ENCODE assay signal across 8 cellular contexts in genomic region chr11:61787928-61788491, GRCh38. TPM values are rescaled to one million over a fixed set of nuclear protein-coding genes. Genes with fewer than 3 reads are reported as not detected.
DNase-seq lines count a peak whose midpoint lies in the region; ATAC-seq lines count a peak whose summit lies in the region.

No MANE protein-coding gene starts in this region.

- H3K4me3 Mint-ChIP-seq in activated naive CD8-positive, alpha-beta T cell treated with anti-CD3 and anti-CD28 coated beads, Interleukin-2, amount 10 ng/mL, durations not matched to agents 7 days and 5 days: no peak overlapping the region
- no peak overlapping the region for H3K4me3 Mint-ChIP-seq in activated naive CD8-positive, alpha-beta T cell treated with anti-CD3 and anti-CD28 coated beads for 36 hours
- no peak overlapping the region for H3K4me3 Mint-ChIP-seq in T-helper 2 cell treated with Interferon-gamma antibody and Interleukin-4, amounts not matched to agents 5 μg/mL and 100 μg/mL, for 36 hours

- H3K27ac ChIP-seq in cingulate gyrus (ENCODE audit: low read depth, low read length): peak overlapping the region; percentile 78
- H3K27ac ChIP-seq in neuronal stem cell (replicated peaks; ENCODE audit: low read length): no peak overlapping the region

- no peaks in the 10 kb centered on the region for H3K27me3 Mint-ChIP-seq in activated naive CD8-positive, alpha-beta T cell treated with anti-CD3 and anti-CD28 coated beads, Interleukin-2, amount 10 ng/mL, durations not matched to agents 7 days and 5 days
- no peaks in the 10 kb centered on the region for H3K27me3 Mint-ChIP-seq in activated naive CD8-positive, alpha-beta T cell treated with anti-CD3 and anti-CD28 coated beads for 36 hours
- H3K27me3 Mint-ChIP-seq in T-helper 2 cell treated with Interferon-gamma antibody and Interleukin-4, amounts not matched to agents 5 μg/mL and 100 μg/mL, for 36 hours (ENCODE audit: low read depth): no peaks in the 10 kb centered on the region

- H3K4me1 ChIP-seq in neuronal stem cell (ENCODE audit: control insufficient read depth in 2 of 2, insufficient read depth in 1 of 2, low read depth in 1 of 2, low read length in 2 of 2): peaks cover under 1 to 3% of the 10 kb centered on the region in 2 donors

- H4K91ac ChIP-seq in neuronal stem cell (ENCODE audit: low read depth, low read length, poor library complexity): no peak overlapping the region

- H3K9me3 Mint-ChIP-seq in activated naive CD8-positive, alpha-beta T cell treated with anti-CD3 and anti-CD28 coated beads, Interleukin-2, amount 10 ng/mL, durations not matched to agents 7 days and 5 days: no peaks in the 10 kb centered on the region
- H3K9me3 Mint-ChIP-seq in activated naive CD8-positive, alpha-beta T cell treated with anti-CD3 and anti-CD28 coated beads for 36 hours: no peaks in the 10 kb centered on the region
- H3K9me3 Mint-ChIP-seq in T-helper 2 cell treated with Interferon-gamma antibody and Interleukin-4, amounts not matched to agents 5 μg/mL and 100 μg/mL, for 36 hours: no peaks in the 10 kb centered on the region

- H2BK15ac ChIP-seq in neuronal stem cell (ENCODE audit: low read length): no peak overlapping the region

- H3K27me3 ChIP-seq in neuronal stem cell (ENCODE audit: control insufficient read depth in 3 of 3, insufficient read depth in 3 of 3, low read depth in 1 of 3, low read length in 3 of 3): no peaks in the 10 kb centered on the region

- H3K4ac ChIP-seq in neuronal stem cell (ENCODE audit: low read length): no peak overlapping the region

- H3K27ac Mint-ChIP-seq in activated naive CD8-positive, alpha-beta T cell treated with anti-CD3 and anti-CD28 coated beads, Interleukin-2, amount 10 ng/mL, durations not matched to agents 7 days and 5 days: peak overlapping the region; percentile 48
- no peak overlapping the region for H3K27ac Mint-ChIP-seq in activated naive CD8-positive, alpha-beta T cell treated with anti-CD3 and anti-CD28 coated beads for 36 hours
- H3K27ac Mint-ChIP-seq in T-helper 2 cell treated with Interferon-gamma antibody and Interleukin-4, amounts not matched to agents 5 μg/mL and 100 μg/mL, for 36 hours: no peak overlapping the region

- H3K9ac ChIP-seq in neuronal stem cell (ENCODE audit: low read depth, low read length, poor library complexity): no peak overlapping the region

- no peak overlapping the region for H3K14ac ChIP-seq in neuronal stem cell (ENCODE audit: low read length)

- H3K18ac ChIP-seq in neuronal stem cell (ENCODE audit: low read length): no peak overlapping the region

- no peak overlapping the region for H4K8ac ChIP-seq in neuronal stem cell (ENCODE audit: low read depth, low read length)

- no peak overlapping the region for H3K4me3 ChIP-seq in neuronal stem cell (ENCODE audit: low read length in 2 of 2)

- peaks cover 25% of the 10 kb centered on the region for H3K4me1 Mint-ChIP-seq in activated naive CD8-positive, alpha-beta T cell treated with anti-CD3 and anti-CD28 coated beads, Interleukin-2, amount 10 ng/mL, durations not matched to agents 7 days and 5 days
- H3K4me1 Mint-ChIP-seq in activated naive CD8-positive, alpha-beta T cell treated with anti-CD3 and anti-CD28 coated beads for 36 hours: peaks cover 14% of the 10 kb centered on the region
- H3K4me1 Mint-ChIP-seq in T-helper 2 cell treated with Interferon-gamma antibody and Interleukin-4, amounts not matched to agents 5 μg/mL and 100 μg/mL, for 36 hours (ENCODE audit: low read depth): peaks cover 16% of the 10 kb centered on the region

- no CpG with 5 or more reads among the region's 9 CpGs for WGBS in neuronal stem cell (ENCODE audit: extremely low coverage in 2 of 2, insufficient read length in 2 of 2, insufficient replicate concordance in 1 of 2), 2 donors

- peaks cover 55 to 76% of the 10 kb centered on the region in 2 donors for H3K36me3 ChIP-seq in neuronal stem cell (replicated peaks in 1 of 2; ENCODE audit: control insufficient read depth in 2 of 2, insufficient read depth in 2 of 2, low read length in 2 of 2)

- peaks cover 13% of the 10 kb centered on the region for H3K36me3 Mint-ChIP-seq in activated naive CD8-positive, alpha-beta T cell treated with anti-CD3 and anti-CD28 coated beads, Interleukin-2, amount 10 ng/mL, durations not matched to agents 7 days and 5 days
- H3K36me3 Mint-ChIP-seq in activated naive CD8-positive, alpha-beta T cell treated with anti-CD3 and anti-CD28 coated beads for 36 hours: peaks cover 15% of the 10 kb centered on the region
- peaks cover 39% of the 10 kb centered on the region for H3K36me3 Mint-ChIP-seq in T-helper 2 cell treated with Interferon-gamma antibody and Interleukin-4, amounts not matched to agents 5 μg/mL and 100 μg/mL, for 36 hours (ENCODE audit: low read depth)

- H3K23ac ChIP-seq in neuronal stem cell (ENCODE audit: low read depth, low read length, poor library complexity): no peak overlapping the region

- H2BK120ac ChIP-seq in neuronal stem cell (ENCODE audit: low read depth, low read length): no peak overlapping the region

- H3K9me3 ChIP-seq in neuronal stem cell (replicated peaks in 1 of 2; ENCODE audit: control insufficient read depth in 2 of 2, insufficient read depth in 1 of 2, low read depth in 1 of 2, low read length in 2 of 2): no peaks in the 10 kb centered on the region

- no peak for ATAC-seq in activated naive CD8-positive, alpha-beta T cell treated with anti-CD3 and anti-CD28 coated beads, Interleukin-2, amount 10 ng/mL, durations not matched to agents 7 days and 5 days (ENCODE audit: low read depth)

- POLR2A ChIA-PET in activated naive CD8-positive, alpha-beta T cell treated with anti-CD3 and anti-CD28 coated beads, Interleukin-2, amount 10 ng/mL, durations not matched to agents 7 days and 5 days (lab: Charles Lee): no interaction called here

- H2BK5ac ChIP-seq in neuronal stem cell (ENCODE audit: low read length): no peak overlapping the region

- H2BK12ac ChIP-seq in neuronal stem cell (ENCODE audit: low read length): no peak overlapping the region

- no peak for DNase-seq in activated naive CD8-positive, alpha-beta T cell treated with anti-CD3 and anti-CD28 coated beads, Interleukin-2, amount 10 ng/mL, durations not matched to agents 7 days and 5 days
- no peak for DNase-seq in activated naive CD8-positive, alpha-beta T cell treated with anti-CD3 and anti-CD28 coated beads for 36 hours
- peak; percentile 56 for DNase-seq in NCI-H69 (lab: John Stamatoyannopoulos, UW)
- peak; percentile 30 for DNase-seq in neuronal stem cell (ENCODE audit: low spot score)
- DNase-seq in dedifferentiated amniotic fluid mesenchymal stem cell (ENCODE audit: extremely low spot score): no peak
- DNase-seq in activated CD4-positive, CD25-positive, alpha-beta regulatory T cell treated with anti-CD3 and anti-CD28 coated beads, Interleukin-2, amount 50 U/mL, for 72 hours: no peak
- DNase-seq in T-helper 2 cell treated with Interferon-gamma antibody and Interleukin-4, amounts not matched to agents 5 μg/mL and 100 μg/mL, for 36 hours (ENCODE audit: low spot score): no peak

- no peak overlapping the region for H2AK5ac ChIP-seq in neuronal stem cell (ENCODE audit: low read depth, low read length)

- H3K79me1 ChIP-seq in neuronal stem cell (ENCODE audit: low read depth, low read length): peaks cover 11% of the 10 kb centered on the region

- no peak overlapping the region for H2AFZ ChIP-seq in neuronal stem cell (ENCODE audit: low read length)

- no peak overlapping the region for H3K4me2 ChIP-seq in neuronal stem cell (ENCODE audit: insufficient read depth, low read length, poor library complexity, severe bottlenecking)

RNA-seq across cellular contexts. Expression of gene TMEM258, which starts 4.4 kb away (rescaled TPM):
- total RNA-seq in activated naive CD8-positive, alpha-beta T cell treated with anti-CD3 and anti-CD28 coated beads, Interleukin-2, amount 10 ng/mL, durations not matched to agents 7 days and 5 days: 100 to 1,000 TPM; 127 to 140 TPM
- 100 to 1,000 TPM; 143 TPM for total RNA-seq in activated naive CD8-positive, alpha-beta T cell treated with anti-CD3 and anti-CD28 coated beads for 36 hours
- polyA plus RNA-seq in neuronal stem cell (2013, experiment 1 of 2): 258 TPM
- polyA plus RNA-seq in neuronal stem cell (2013, experiment 2 of 2): 242 TPM

RNA-seq across cellular contexts. Expression of gene FEN1, which starts 4.7 kb away (rescaled TPM):
- 10 to 100 TPM; 87.1 to 88.7 TPM for total RNA-seq in activated naive CD8-positive, alpha-beta T cell treated with anti-CD3 and anti-CD28 coated beads, Interleukin-2, amount 10 ng/mL, durations not matched to agents 7 days and 5 days
- total RNA-seq in activated naive CD8-positive, alpha-beta T cell treated with anti-CD3 and anti-CD28 coated beads for 36 hours: 100 to 1,000 TPM; 135 to 140 TPM
- 30.6 TPM for polyA plus RNA-seq in neuronal stem cell (2013, experiment 1 of 2)
- 31.0 TPM for polyA plus RNA-seq in neuronal stem cell (2013, experiment 2 of 2)

RNA-seq across cellular contexts. Expression of gene FADS1, which starts 28.8 kb away (rescaled TPM):
- total RNA-seq in activated naive CD8-positive, alpha-beta T cell treated with anti-CD3 and anti-CD28 coated beads, Interleukin-2, amount 10 ng/mL, durations not matched to agents 7 days and 5 days: 10 to 100 TPM; 53.2 to 54.7 TPM
- 10 to 100 TPM; 18.1 to 18.2 TPM for total RNA-seq in activated naive CD8-positive, alpha-beta T cell treated with anti-CD3 and anti-CD28 coated beads for 36 hours
- 171 TPM for polyA plus RNA-seq in neuronal stem cell (2013, experiment 1 of 2)
- polyA plus RNA-seq in neuronal stem cell (2013, experiment 2 of 2): 174 TPM

RNA-seq across cellular contexts. Expression of gene MYRF, which starts 35.6 kb away (rescaled TPM):
- 1 to 10 TPM; 3.4 TPM for total RNA-seq in activated naive CD8-positive, alpha-beta T cell treated with anti-CD3 and anti-CD28 coated beads, Interleukin-2, amount 10 ng/mL, durations not matched to agents 7 days and 5 days
- under 1 TPM; 0.68 to 0.70 TPM for total RNA-seq in activated naive CD8-positive, alpha-beta T cell treated with anti-CD3 and anti-CD28 coated beads for 36 hours
- polyA plus RNA-seq in neuronal stem cell (2013, experiment 1 of 2): 5.7 TPM
- 6.0 TPM for polyA plus RNA-seq in neuronal stem cell (2013, experiment 2 of 2)

RNA-seq across cellular contexts. Expression of gene FADS2, which starts 40.1 kb away (rescaled TPM):
- 100 to 1,000 TPM; 245 to 280 TPM for total RNA-seq in activated naive CD8-positive, alpha-beta T cell treated with anti-CD3 and anti-CD28 coated beads, Interleukin-2, amount 10 ng/mL, durations not matched to agents 7 days and 5 days
- 10 to 100 TPM; 65.4 to 65.6 TPM for total RNA-seq in activated naive CD8-positive, alpha-beta T cell treated with anti-CD3 and anti-CD28 coated beads for 36 hours
- polyA plus RNA-seq in neuronal stem cell (2013, experiment 1 of 2): 515 TPM
- polyA plus RNA-seq in neuronal stem cell (2013, experiment 2 of 2): 508 TPM

Comparison
In these comparisons a context has a peak if more than half of its experiments do, and no peak if none do; other contexts are left out.
1. DNase-seq: peak in NCI-H69 (single experiment) and neuronal stem cell (single experiment); none in activated naive CD8-positive, alpha-beta T cell treated with anti-CD3 and anti-CD28 coated beads, Interleukin-2, amount 10 ng/mL, durations not matched to agents 7 days and 5 days (single experiment), activated naive CD8-positive, alpha-beta T cell treated with anti-CD3 and anti-CD28 coated beads for 36 hours (single experiment), dedifferentiated amniotic fluid mesenchymal stem cell (single experiment), activated CD4-positive, CD25-positive, alpha-beta regulatory T cell treated with anti-CD3 and anti-CD28 coated beads, Interleukin-2, amount 50 U/mL, for 72 hours (single experiment) and T-helper 2 cell treated with Interferon-gamma antibody and Interleukin-4, amounts not matched to agents 5 μg/mL and 100 μg/mL, for 36 hours (single experiment).